ENCODE assay signal across 8 cellular contexts in the genomic region with DNA sequence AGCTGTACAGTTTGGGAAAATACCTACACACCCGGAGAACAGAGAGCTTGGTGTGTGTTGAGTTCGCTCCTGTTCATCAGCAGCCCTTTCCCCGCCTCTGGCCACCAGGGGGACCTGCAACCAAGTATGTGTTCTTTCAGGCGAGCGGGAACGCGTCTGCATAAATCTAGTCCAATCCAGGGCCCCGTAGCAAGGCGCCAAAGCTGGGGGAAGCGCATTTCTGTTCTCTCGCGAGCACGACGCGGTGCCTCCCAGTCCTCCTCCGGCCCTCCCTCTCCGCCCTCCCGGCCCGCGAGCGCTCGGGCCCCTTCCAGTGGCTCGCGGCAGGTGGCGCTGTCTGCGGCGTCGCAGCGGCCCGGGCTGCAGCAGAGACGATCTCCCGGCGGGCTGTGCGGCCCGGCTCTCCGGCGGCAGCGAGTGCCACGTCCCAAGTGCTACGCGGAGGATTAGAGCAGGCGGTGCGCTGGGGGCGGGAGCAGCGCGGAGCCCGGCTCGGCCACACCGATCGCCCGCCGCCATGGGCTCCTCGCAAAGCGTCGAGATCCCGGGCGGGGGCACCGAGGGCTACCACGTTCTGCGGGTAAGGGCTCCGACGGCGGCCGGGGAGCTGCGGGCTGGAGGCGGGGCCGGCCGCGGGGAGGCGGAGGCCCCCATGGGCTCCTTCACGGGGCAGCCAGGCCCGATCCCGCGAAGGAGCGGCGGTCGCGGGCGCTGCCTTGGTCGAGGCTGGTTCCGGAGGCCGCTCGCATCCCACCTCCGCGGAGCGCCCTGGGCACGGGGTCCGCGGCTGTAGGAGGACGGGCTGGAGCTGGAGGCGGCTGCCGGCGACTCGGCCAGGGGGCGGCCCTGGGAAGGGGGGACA. TPM values are rescaled to one million over a fixed set of nuclear protein-coding genes. Genes with fewer than 3 reads are reported as not detected.
DNase-seq lines count a peak whose midpoint lies in the region; TF ChIP-seq lines count a peak whose summit lies in the region.

A gene (plus strand): TSS at position 430 of the 862 bp plus-strand sequence. CDS start 88 bp downstream, at position 518.

- H3K9ac ChIP-seq in MM.1S (ENCODE audit: low read length): peak within 1 kb of the TSS; percentile 97
- H3K9ac ChIP-seq in neural cell (ENCODE audit: low read length): peak within 1 kb of the TSS; percentile 83

- H3K27me3 ChIP-seq in MM.1S (replicated peaks; ENCODE audit: insufficient read depth, low read length) (no peaks in the 10 kb centered on the region), neural cell (ENCODE audit: insufficient read depth, low read depth, low read length) (no peaks in the 10 kb centered on the region), stomach (no peaks in the 10 kb centered on the region)

- H3K4me3 ChIP-seq in MM.1S (ENCODE audit: low read length) (peak within 1 kb of the TSS; percentile 79), neural cell (ENCODE audit: low read length) (peak within 1 kb of the TSS; percentile 90), stomach (peak within 1 kb of the TSS; percentile 67 to 96 (median 92))

- H3K79me2 ChIP-seq in MM.1S (ENCODE audit: low read length): peaks cover 49% of the 10 kb centered on the region
- H3K79me2 ChIP-seq in neural cell (replicated peaks; ENCODE audit: insufficient read depth, low read length): peaks cover 44% of the 10 kb centered on the region

- H3F3A ChIP-seq in MM.1S (ENCODE audit: insufficient read depth, low read length) (peaks cover 7% of the 10 kb centered on the region; the same call in 1 of the 2 replicates), neural cell (ENCODE audit: insufficient read depth, low read length, poor library complexity, severe bottlenecking) (no peaks in the 10 kb centered on the region)

- H3K36me3 ChIP-seq in MM.1S (replicated peaks; ENCODE audit: insufficient read depth, low read length) (no peaks in the 10 kb centered on the region), neural cell (ENCODE audit: insufficient read depth, low read length) (no peaks in the 10 kb centered on the region), stomach (no peaks in the 10 kb centered on the region)

- H4K20me1 ChIP-seq in MM.1S (ENCODE audit: insufficient read depth, low read length) (peaks cover 29% of the 10 kb centered on the region), neural cell (ENCODE audit: insufficient read depth) (no peaks in the 10 kb centered on the region)

- H2AFZ ChIP-seq in MM.1S (ENCODE audit: low read length) (peak within 1 kb of the TSS; percentile 76), neural cell (ENCODE audit: low read depth, low read length) (peak within 1 kb of the TSS; percentile 40)

- H3K9me2 ChIP-seq in MM.1S (replicated peaks; ENCODE audit: insufficient read depth, low read length): no peaks in the 10 kb centered on the region
- no peaks in the 10 kb centered on the region for H3K9me2 ChIP-seq in neural cell (ENCODE audit: insufficient read depth, low read length)

- H3K4me1 ChIP-seq in MM.1S (ENCODE audit: low read length) (peaks cover 19% of the 10 kb centered on the region; the same call in 1 of the 2 replicates), stomach (peaks cover 26 to 48% (median 41%) of the 10 kb centered on the region in 4 donors)

- H3K27ac ChIP-seq in MM.1S (ENCODE audit: low read length) (peak within 1 kb of the TSS; percentile 82; the same call in 1 of the 2 replicates), neural cell (ENCODE audit: low read length) (peak within 1 kb of the TSS; percentile 70), stomach (peak within 1 kb of the TSS; percentile 95 to 96 (median 95))

- TF ChIP-seq EP300 in neural cell (conservative IDR thresholded peaks at IDR 0.05; ENCODE audit: poor library complexity, severe bottlenecking) (peak; percentile 66), stomach (IDR thresholded peaks at IDR 0.05) (no peak)

- TF ChIP-seq CTCF in MM.1S (IDR thresholded peaks at IDR 0.05; ENCODE audit: low read length) (peak; percentile 93), neural cell (IDR thresholded peaks at IDR 0.05; ENCODE audit: poor library complexity, severe bottlenecking) (peak; percentile 100), stomach (IDR thresholded peaks at IDR 0.05) (peak in 6 of 7 experiments; percentile 41 to 99 (median 96))

- H3K9me3 ChIP-seq in MM.1S (replicated peaks; ENCODE audit: insufficient read depth, low read length) (no peaks in the 10 kb centered on the region), neural cell (ENCODE audit: low read length) (no peaks in the 10 kb centered on the region), stomach (peaks cover 0 to 5% (median under 1%) of the 10 kb centered on the region in 4 donors)

- peak in 2 of 4 donors; percentile 47 to 77 for TF ChIP-seq POLR2A in stomach (IDR thresholded peaks at IDR 0.05)

- intact Hi-C loops in stomach (cut with DNase I; ENCODE audit: low total_unique reads): no loop called here

- H3K4me2 ChIP-seq in MM.1S (ENCODE audit: low read depth, low read length) (peak within 1 kb of the TSS; percentile 65), neural cell (ENCODE audit: low read length) (peak within 1 kb of the TSS; percentile 77)

- DNase-seq in GF-D8 (lab: John Stamatoyannopoulos, UW): peak; percentile 98
- DNase-seq in HCEC 1CT: peak; percentile 100
- peak; percentile 100 for DNase-seq in MM.1S
- DNase-seq in SIG-M5 (lab: John Stamatoyannopoulos, UW): peak; percentile 99
- peak; percentile 94 for DNase-seq in activated gamma-delta T cell (lab: John Stamatoyannopoulos, UW)
- DNase-seq in fibroblast of the conjunctiva (ENCODE audit: low read depth): peak; percentile 100
- peak; percentile 99 for DNase-seq in stomach

- TF ChIP-seq RAD21 in neural cell (conservative IDR thresholded peaks at IDR 0.05): peak; percentile 81

- 0 to 1% (median 1%) methylated on average over 21 to 95 of the region's 95 CpGs for WGBS in stomach, 5 donors

TF ChIP-seq in neural cell, 6 proteins besides CTCF, POLR2A, EP300 and RAD21:
- TF ChIP-seq TAF1 (IDR thresholded peaks at IDR 0.05; ENCODE audit: low read depth): peak; percentile 28
- peak; percentile 87 for TF ChIP-seq POLR2AphosphoS5 (IDR thresholded peaks at IDR 0.05)
- TF ChIP-seq SMC3 (conservative IDR thresholded peaks at IDR 0.05; ENCODE audit: poor library complexity): peak; percentile 85
- TF ChIP-seq MXI1 (conservative IDR thresholded peaks at IDR 0.05; ENCODE audit: poor library complexity, severe bottlenecking): peak; percentile 81
- TF ChIP-seq EZH2 (IDR thresholded peaks at IDR 0.05; ENCODE audit: borderline replicate concordance, insufficient read depth, low read length, poor library complexity, severe bottlenecking): no peak
- TF ChIP-seq, protein P1, sequence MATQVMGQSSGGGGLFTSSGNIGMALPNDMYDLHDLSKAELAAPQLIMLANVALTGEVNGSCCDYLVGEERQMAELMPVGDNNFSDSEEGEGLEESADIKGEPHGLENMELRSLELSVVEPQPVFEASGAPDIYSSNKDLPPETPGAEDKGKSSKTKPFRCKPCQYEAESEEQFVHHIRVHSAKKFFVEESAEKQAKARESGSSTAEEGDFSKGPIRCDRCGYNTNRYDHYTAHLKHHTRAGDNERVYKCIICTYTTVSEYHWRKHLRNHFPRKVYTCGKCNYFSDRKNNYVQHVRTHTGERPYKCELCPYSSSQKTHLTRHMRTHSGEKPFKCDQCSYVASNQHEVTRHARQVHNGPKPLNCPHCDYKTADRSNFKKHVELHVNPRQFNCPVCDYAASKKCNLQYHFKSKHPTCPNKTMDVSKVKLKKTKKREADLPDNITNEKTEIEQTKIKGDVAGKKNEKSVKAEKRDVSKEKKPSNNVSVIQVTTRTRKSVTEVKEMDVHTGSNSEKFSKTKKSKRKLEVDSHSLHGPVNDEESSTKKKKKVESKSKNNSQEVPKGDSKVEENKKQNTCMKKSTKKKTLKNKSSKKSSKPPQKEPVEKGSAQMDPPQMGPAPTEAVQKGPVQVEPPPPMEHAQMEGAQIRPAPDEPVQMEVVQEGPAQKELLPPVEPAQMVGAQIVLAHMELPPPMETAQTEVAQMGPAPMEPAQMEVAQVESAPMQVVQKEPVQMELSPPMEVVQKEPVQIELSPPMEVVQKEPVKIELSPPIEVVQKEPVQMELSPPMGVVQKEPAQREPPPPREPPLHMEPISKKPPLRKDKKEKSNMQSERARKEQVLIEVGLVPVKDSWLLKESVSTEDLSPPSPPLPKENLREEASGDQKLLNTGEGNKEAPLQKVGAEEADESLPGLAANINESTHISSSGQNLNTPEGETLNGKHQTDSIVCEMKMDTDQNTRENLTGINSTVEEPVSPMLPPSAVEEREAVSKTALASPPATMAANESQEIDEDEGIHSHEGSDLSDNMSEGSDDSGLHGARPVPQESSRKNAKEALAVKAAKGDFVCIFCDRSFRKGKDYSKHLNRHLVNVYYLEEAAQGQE (IDR thresholded peaks at IDR 0.05; ENCODE audit: borderline replicate concordance): peak; percentile 76

RNA-seq across cellular contexts. Expression of the gene that starts here (rescaled TPM):
- polyA plus RNA-seq in neural cell: 20.4 and 23.4 TPM in 2 replicates
- polyA minus RNA-seq in neural cell: 31.2 and 37.6 TPM in 2 replicates
- total RNA-seq in stomach: 100 to 1,000 TPM in 2 of 5 donors, 10 to 100 TPM in 2, 1 to 10 TPM in 1; 9.9 to 141 (median 48.8) TPM
- polyA plus RNA-seq in stomach: 10 to 100 TPM; 24.6 to 36.5 (median 31.0) TPM

Comparison
In these comparisons a context has a peak if more than half of its experiments do, and no peak if none do; other contexts are left out.
1. Peak in every context shown above with its lines: DNase-seq, H3K4me3 ChIP-seq and H3K27ac ChIP-seq.